8 cellular contexts compared by ENCODE assay signal in genomic region chr1:1619917-1620361, GRCh38. TPM values are rescaled to one million over a fixed set of nuclear protein-coding genes. Genes with fewer than 3 reads are reported as not detected.
DNase-seq lines count a peak whose midpoint lies in the region; ATAC-seq and TF ChIP-seq lines count a peak whose summit lies in the region.
"Had no signal": no experiment of that assay in that cellular context is flagged by ENCODE, and none has a peak within 500 bp of the region (broad histone marks: within the 10 kb centered on the region; RNA-seq: fewer than 3 reads in every experiment).

No MANE protein-coding gene starts in this region.

- H3K79me2 ChIP-seq in MM.1S (ENCODE audit: low read length): peaks cover 9% of the 10 kb centered on the region

- intact Hi-C loops in heart left ventricle (cut with DNase I): loop anchor here in 1 of 10 donors (10.0 kb wide), 2 partner anchors 105 to 505 kb away; partner anchors contain the start of genes ATAD3A and C1orf159
- intact Hi-C loops in ascending aorta (cut with DNase I): loop anchor here (5.0 to 10.0 kb wide), 3 partner anchors 37 to 287 kb away; partner anchors contain the start of genes CDK11B and MRPL20

- no peak overlapping the region for H2AFZ ChIP-seq in MM.1S (ENCODE audit: low read length)

- H3K4me3 ChIP-seq in MM.1S (ENCODE audit: low read length) (no peak overlapping the region), heart left ventricle (no peak overlapping the region), ascending aorta (no peak overlapping the region)

- 48 to 83% (median 64%) methylated on average over 4 to 14 of the region's 14 CpGs for WGBS in heart left ventricle, 4 donors

- H3K9ac ChIP-seq in MM.1S (ENCODE audit: low read length): no peak overlapping the region

- no peaks in the 10 kb centered on the region for H3K9me2 ChIP-seq in MM.1S (replicated peaks; ENCODE audit: insufficient read depth, low read length)

- no peak overlapping the region for H3K4me2 ChIP-seq in MM.1S (ENCODE audit: low read depth, low read length)

- H3K4me1 ChIP-seq in MM.1S (ENCODE audit: low read length) (no peaks in the 10 kb centered on the region), heart left ventricle (peaks cover 6 to 53% (median 27%) of the 10 kb centered on the region in 12 donors), ascending aorta (peaks cover 4 to 10% of the 10 kb centered on the region in 2 donors)

- peak in 3 of 4 donors; percentile 3 to 43 (median 29) for ATAC-seq in heart left ventricle
- no peak for ATAC-seq in HG03045 (IDR thresholded peaks at IDR 0.05; ENCODE audit: unreplicated experiment)

- no peaks in the 10 kb centered on the region for H3K9me3 ChIP-seq in MM.1S (replicated peaks; ENCODE audit: insufficient read depth, low read length)
- no peaks in the 10 kb centered on the region for H3K9me3 ChIP-seq in heart left ventricle
- H3K9me3 ChIP-seq in ascending aorta: no peaks in the 10 kb centered on the region
- H3K9me3 ChIP-seq: Caco-2 had no signal

- H3F3A ChIP-seq in MM.1S (ENCODE audit: insufficient read depth, low read length): peaks cover 3% of the 10 kb centered on the region; the same call in 1 of the 2 replicates

- peak; percentile 22 for TF ChIP-seq CTCF in MM.1S (IDR thresholded peaks at IDR 0.05; ENCODE audit: low read length)
- TF ChIP-seq CTCF in heart left ventricle (IDR thresholded peaks at IDR 0.05): peak in 7 of 12 donors; percentile 10 to 43 (median 33)
- no peak for TF ChIP-seq CTCF in ascending aorta (IDR thresholded peaks at IDR 0.05)

- H3K36me3 ChIP-seq in MM.1S (replicated peaks; ENCODE audit: insufficient read depth, low read length): no peaks in the 10 kb centered on the region
- peaks cover 0 to 26% (median 12%) of the 10 kb centered on the region in 9 donors for H3K36me3 ChIP-seq in heart left ventricle
- H3K36me3 ChIP-seq in ascending aorta: peaks cover 0 to 14% of the 10 kb centered on the region in 2 donors

- TF ChIP-seq POLR2A in heart left ventricle (IDR thresholded peaks at IDR 0.05): no peak

- DNase-seq in D341Med (ENCODE audit: low spot score) (peak; percentile 54), MM.1S (no peak), heart left ventricle (peak; percentile 52 to 83 (median 65)), H4 (ENCODE audit: low spot score) (no peak), ascending aorta (ENCODE audit: low spot score in 2 of 2) (no peak)
- DNase-seq: Caco-2, NCI-H2029 had no signal

- no peaks in the 10 kb centered on the region for H4K20me1 ChIP-seq in MM.1S (ENCODE audit: insufficient read depth, low read length)

- H3K27me3 ChIP-seq in MM.1S (replicated peaks; ENCODE audit: insufficient read depth, low read length): no peaks in the 10 kb centered on the region
- H3K27me3 ChIP-seq in heart left ventricle: no peaks in the 10 kb centered on the region
- no peaks in the 10 kb centered on the region for H3K27me3 ChIP-seq in ascending aorta

- H3K27ac ChIP-seq in MM.1S (ENCODE audit: low read length) (no peak overlapping the region), heart left ventricle (peak overlapping the region in 10 of 12 donors; percentile 17 to 88 (median 76)), ascending aorta (no peak overlapping the region)

RNA-seq across cellular contexts. Expression of gene MIB2, which starts 4.6 kb away (rescaled TPM):
- total RNA-seq in heart left ventricle (100 to 1,000 TPM in 1 of 9 donors, 10 to 100 TPM in 8; 59.2 to 114 (median 76.3) TPM), ascending aorta (96.9 TPM)
- polyA plus RNA-seq in heart left ventricle: 100 to 1,000 TPM in 1 of 2 donors, 10 to 100 TPM in 1; 40.7 to 121 TPM
- 11.8 and 18.5 TPM in 2 replicates for total RNA-seq in H4 (2014; rRNA removed; shearing (Covaris generic))

RNA-seq across cellular contexts. Expression of gene MMP23B, which starts 12.0 kb away (rescaled TPM):
- total RNA-seq in heart left ventricle (100 to 1,000 TPM in 1 of 9 donors, 10 to 100 TPM in 8; 35.4 to 128 (median 59.0) TPM), ascending aorta (71.3 TPM)
- polyA plus RNA-seq in heart left ventricle: 10 to 100 TPM; 10.4 to 85.9 TPM
- total RNA-seq in H4 (2014; rRNA removed; shearing (Covaris generic)): not detected in 2 replicates

RNA-seq across cellular contexts. Expression of gene FNDC10, which starts 20.0 kb away (rescaled TPM):
- total RNA-seq in heart left ventricle: 1 to 10 TPM; 1.9 to 6.7 (median 3.6) TPM
- 1 to 10 TPM; 1.1 to 4.6 TPM for polyA plus RNA-seq in heart left ventricle
- total RNA-seq in H4 (2014; rRNA removed; shearing (Covaris generic)): 0.85 and 1.2 TPM in 2 replicates
- 1.8 TPM for total RNA-seq in ascending aorta

RNA-seq across cellular contexts. Expression of gene CDK11B, which starts 38.9 kb away (rescaled TPM):
- total RNA-seq in heart left ventricle: 10 to 100 TPM; 20.4 to 30.9 (median 24.5) TPM
- polyA plus RNA-seq in heart left ventricle: 10 to 100 TPM; 34.9 to 39.4 TPM
- 4.7 and 10.4 TPM in 2 replicates for total RNA-seq in H4 (2014; rRNA removed; shearing (Covaris generic))
- total RNA-seq in ascending aorta: 24.8 TPM

RNA-seq across cellular contexts. Expression of gene SSU72, which starts 45.3 kb away (rescaled TPM):
- 100 to 1,000 TPM in 5 of 9 donors, 10 to 100 TPM in 4; 76.3 to 160 (median 106) TPM for total RNA-seq in heart left ventricle
- polyA plus RNA-seq in heart left ventricle: 100 to 1,000 TPM; 113 to 138 TPM
- total RNA-seq in H4 (2014; rRNA removed; shearing (Covaris generic)): 83.4 and 130 TPM in 2 replicates
- 50.1 TPM for total RNA-seq in ascending aorta

Comparison
In these comparisons a context has a peak if more than half of its experiments do, and no peak if none do; other contexts are left out.
1. DNase-seq: peak in D341Med (single experiment) and heart left ventricle (5 of 5); none in MM.1S (single experiment), H4 (single experiment) and ascending aorta (0 of 2).
2. H3K27ac ChIP-seq: peak in heart left ventricle (10 of 12); none in MM.1S (single experiment) and ascending aorta (0 of 2).
3. CTCF ChIP-seq: peak in MM.1S (single experiment) and heart left ventricle (7 of 12); none in ascending aorta (0 of 3).
4. RNA of gene MMP23B, which starts 12.0 kb away (total RNA-seq): 71.3 TPM in ascending aorta (single experiment) and 35.4 to 128 TPM in heart left ventricle; not detected in H4; every median in the first group is over 10 times any median in the second.